ENCODE assay signal across 8 cellular contexts in the genomic region with DNA sequence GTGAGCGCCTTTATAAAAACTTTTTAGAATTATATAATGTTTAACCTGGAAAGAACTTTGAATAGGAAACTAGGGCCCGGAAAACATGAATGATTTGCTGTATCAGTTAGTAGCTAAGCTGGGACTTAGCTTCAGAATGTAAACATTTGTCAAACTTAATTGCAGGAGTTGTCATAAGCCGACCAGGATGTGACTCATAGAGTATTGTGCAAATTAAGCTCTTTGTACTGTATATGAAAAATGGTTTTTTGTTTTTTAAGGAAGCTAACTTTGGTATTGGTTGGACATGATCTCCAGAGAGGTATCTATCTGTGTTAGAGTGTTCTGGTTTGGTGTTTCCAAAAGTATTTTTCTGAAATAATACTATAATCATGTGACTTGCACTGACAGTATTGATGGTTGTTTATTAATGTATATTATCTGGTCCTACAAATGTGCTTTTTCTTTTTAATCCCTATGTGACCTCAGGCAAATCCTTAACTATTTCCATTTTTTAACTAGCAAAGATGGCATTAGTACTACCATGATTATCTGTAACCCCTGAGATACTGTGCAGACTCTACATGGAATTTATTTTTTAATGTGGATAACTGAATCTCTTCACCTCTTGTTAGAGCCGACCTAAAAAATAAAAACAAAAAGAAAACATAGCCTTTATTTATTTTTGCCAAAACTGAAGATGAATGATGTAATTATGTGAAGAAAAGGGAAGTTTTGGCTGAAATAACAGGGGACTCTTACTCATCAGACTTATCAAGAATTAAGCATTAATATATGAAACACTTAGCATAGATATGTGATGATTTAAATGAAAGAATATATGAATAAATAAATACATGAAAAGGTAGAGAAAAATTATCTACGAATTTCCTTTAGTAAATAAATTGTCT. TPM values are rescaled to one million over a fixed set of nuclear protein-coding genes. Genes with fewer than 3 reads are reported as not detected.
DNase-seq lines count a peak whose midpoint lies in the region; ATAC-seq and TF ChIP-seq lines count a peak whose summit lies in the region.

No MANE protein-coding gene starts in this region.

- H3K36me3 ChIP-seq in HEK293 (ENCODE audit: control insufficient read depth in 2 of 2, insufficient read depth in 1 of 2, low read length in 2 of 2) (peaks cover 16 to 30% of the 10 kb centered on the region in 2 experiments), MG63 (peaks cover 27% of the 10 kb centered on the region)

- no peaks in the 10 kb centered on the region for H3K27me3 Mint-ChIP-seq in activated T-helper 17 cell treated with anti-CD3 and anti-CD28 coated beads, Interleukin-2, amount 50 U/mL, for 72 hours

- peaks cover 40% of the 10 kb centered on the region for H3K36me3 Mint-ChIP-seq in activated T-helper 17 cell treated with anti-CD3 and anti-CD28 coated beads, Interleukin-2, amount 50 U/mL, for 72 hours (ENCODE audit: low read depth)

- peak overlapping the region; percentile 52 for H3K4me3 Mint-ChIP-seq in activated T-helper 17 cell treated with anti-CD3 and anti-CD28 coated beads, Interleukin-2, amount 50 U/mL, for 72 hours

- H3K27ac Mint-ChIP-seq in activated T-helper 17 cell treated with anti-CD3 and anti-CD28 coated beads, Interleukin-2, amount 50 U/mL, for 72 hours, result peak overlapping the region; percentile 87

- no peaks in the 10 kb centered on the region for H3K27me3 ChIP-seq in MG63

- 0 out of 2 replicates have a peak, but pooled peaks cover 7% of the 10 kb centered on the region for H3K4me1 ChIP-seq in HEK293 (ENCODE audit: control insufficient read depth, insufficient read depth, low read length)

- ATAC-seq in activated T-helper 17 cell treated with anti-CD3 and anti-CD28 coated beads, Interleukin-2, amount 50 U/mL, for 72 hours (replicated peaks), result peak; percentile 85
- ATAC-seq in HG03520 (IDR thresholded peaks at IDR 0.05; ENCODE audit: unreplicated experiment), result no peak

- peaks cover 25% of the 10 kb centered on the region for H3K4me1 Mint-ChIP-seq in activated T-helper 17 cell treated with anti-CD3 and anti-CD28 coated beads, Interleukin-2, amount 50 U/mL, for 72 hours

- no peaks in the 10 kb centered on the region for H3K9me3 Mint-ChIP-seq in activated T-helper 17 cell treated with anti-CD3 and anti-CD28 coated beads, Interleukin-2, amount 50 U/mL, for 72 hours

- H3K9me3 ChIP-seq in HEK293 (ENCODE audit: control insufficient read depth, insufficient read depth, low read depth, low read length) (no peaks in the 10 kb centered on the region), MG63 (no peaks in the 10 kb centered on the region)

- TF ChIP-seq CTCF in AG04449 (IDR thresholded peaks at IDR 0.05; ENCODE audit: insufficient read depth, low read length, missing control alignments), result no peak
- no peak for TF ChIP-seq CTCF in HEK293 (tag by site-specific recombination; IDR thresholded peaks at IDR 0.05)

- DNase-seq in AG04449 (ENCODE audit: low read depth, low spot score), result peak; percentile 36
- DNase-seq in kidney tubule cell (ENCODE audit: low spot score), result peak; percentile 30
- no peak for DNase-seq in DMS 273 (lab: John Stamatoyannopoulos, UW; ENCODE audit: unreplicated experiment)
- no peak for DNase-seq in GOT3 (lab: John Stamatoyannopoulos, UW)
- no peak for DNase-seq in MG63

- POLR2A ChIA-PET in AG04449 (lab: Yijun Ruan, JAX) (no interaction called here), HEK293 (lab: Yijun Ruan, JAX) (no interaction called here)

- no peak overlapping the region for H3K27ac ChIP-seq in HEK293 (ENCODE audit: extremely low read depth, low read depth, low read length)

- CTCF ChIA-PET in AG04449 (lab: Yijun Ruan, JAX), result no interaction called here
- CTCF ChIA-PET in HEK293 (lab: Yijun Ruan, JAX), result no interaction called here

- no peak overlapping the region for H3K4me3 ChIP-seq in AG04449 (ENCODE audit: low read depth, low read length)
- no peak overlapping the region for H3K4me3 ChIP-seq in HEK293 (ENCODE audit: low read depth, low read length)
- H3K4me3 ChIP-seq in MG63, result no peak overlapping the region

TF ChIP-seq in HEK293, 187 proteins besides CTCF, POLR2A, EP300 and RAD21:
- TF ChIP-seq, protein P1, sequence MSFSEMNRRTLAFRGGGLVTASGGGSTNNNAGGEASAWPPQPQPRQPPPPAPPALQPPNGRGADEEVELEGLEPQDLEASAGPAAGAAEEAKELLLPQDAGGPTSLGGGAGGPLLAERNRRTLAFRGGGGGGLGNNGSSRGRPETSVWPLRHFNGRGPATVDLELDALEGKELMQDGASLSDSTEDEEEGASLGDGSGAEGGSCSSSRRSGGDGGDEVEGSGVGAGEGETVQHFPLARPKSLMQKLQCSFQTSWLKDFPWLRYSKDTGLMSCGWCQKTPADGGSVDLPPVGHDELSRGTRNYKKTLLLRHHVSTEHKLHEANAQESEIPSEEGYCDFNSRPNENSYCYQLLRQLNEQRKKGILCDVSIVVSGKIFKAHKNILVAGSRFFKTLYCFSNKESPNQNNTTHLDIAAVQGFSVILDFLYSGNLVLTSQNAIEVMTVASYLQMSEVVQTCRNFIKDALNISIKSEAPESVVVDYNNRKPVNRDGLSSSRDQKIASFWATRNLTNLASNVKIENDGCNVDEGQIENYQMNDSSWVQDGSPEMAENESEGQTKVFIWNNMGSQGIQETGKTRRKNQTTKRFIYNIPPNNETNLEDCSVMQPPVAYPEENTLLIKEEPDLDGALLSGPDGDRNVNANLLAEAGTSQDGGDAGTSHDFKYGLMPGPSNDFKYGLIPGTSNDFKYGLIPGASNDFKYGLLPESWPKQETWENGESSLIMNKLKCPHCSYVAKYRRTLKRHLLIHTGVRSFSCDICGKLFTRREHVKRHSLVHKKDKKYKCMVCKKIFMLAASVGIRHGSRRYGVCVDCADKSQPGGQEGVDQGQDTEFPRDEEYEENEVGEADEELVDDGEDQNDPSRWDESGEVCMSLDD (tag by site-specific recombination; IDR thresholded peaks at IDR 0.05), result no peak
- TF ChIP-seq ZNF664 (tag by site-specific recombination; IDR thresholded peaks at IDR 0.05), result peak; percentile 92

RNA-seq across cellular contexts. Expression of gene YIPF4, which starts 11.7 kb away (rescaled TPM):
- total RNA-seq in activated T-helper 17 cell treated with anti-CD3 and anti-CD28 coated beads, Interleukin-2, amount 50 U/mL, for 72 hours, result 10 to 100 TPM; 36.9 to 38.8 TPM
- total RNA-seq in MG63 (2014; rRNA removed; shearing (Covaris generic); ENCODE audit: low replicate concordance), result 34.1 and 41.9 TPM in 2 replicates

RNA-seq across cellular contexts. Expression of gene NLRC4, which starts 24.7 kb away (rescaled TPM):
- total RNA-seq in activated T-helper 17 cell treated with anti-CD3 and anti-CD28 coated beads, Interleukin-2, amount 50 U/mL, for 72 hours, result under 1 TPM; 0.13 TPM
- not detected in 2 replicates for total RNA-seq in MG63 (2014; rRNA removed; shearing (Covaris generic); ENCODE audit: low replicate concordance)

Comparison
In these comparisons a context has a peak if more than half of its experiments do, and no peak if none do; other contexts are left out.
1. DNase-seq: peak in AG04449 (single experiment) and kidney tubule cell (single experiment); none in DMS 273 (single experiment), GOT3 (single experiment) and MG63 (single experiment).